ENCODE assay signal across 10 cellular contexts in the genomic region with DNA sequence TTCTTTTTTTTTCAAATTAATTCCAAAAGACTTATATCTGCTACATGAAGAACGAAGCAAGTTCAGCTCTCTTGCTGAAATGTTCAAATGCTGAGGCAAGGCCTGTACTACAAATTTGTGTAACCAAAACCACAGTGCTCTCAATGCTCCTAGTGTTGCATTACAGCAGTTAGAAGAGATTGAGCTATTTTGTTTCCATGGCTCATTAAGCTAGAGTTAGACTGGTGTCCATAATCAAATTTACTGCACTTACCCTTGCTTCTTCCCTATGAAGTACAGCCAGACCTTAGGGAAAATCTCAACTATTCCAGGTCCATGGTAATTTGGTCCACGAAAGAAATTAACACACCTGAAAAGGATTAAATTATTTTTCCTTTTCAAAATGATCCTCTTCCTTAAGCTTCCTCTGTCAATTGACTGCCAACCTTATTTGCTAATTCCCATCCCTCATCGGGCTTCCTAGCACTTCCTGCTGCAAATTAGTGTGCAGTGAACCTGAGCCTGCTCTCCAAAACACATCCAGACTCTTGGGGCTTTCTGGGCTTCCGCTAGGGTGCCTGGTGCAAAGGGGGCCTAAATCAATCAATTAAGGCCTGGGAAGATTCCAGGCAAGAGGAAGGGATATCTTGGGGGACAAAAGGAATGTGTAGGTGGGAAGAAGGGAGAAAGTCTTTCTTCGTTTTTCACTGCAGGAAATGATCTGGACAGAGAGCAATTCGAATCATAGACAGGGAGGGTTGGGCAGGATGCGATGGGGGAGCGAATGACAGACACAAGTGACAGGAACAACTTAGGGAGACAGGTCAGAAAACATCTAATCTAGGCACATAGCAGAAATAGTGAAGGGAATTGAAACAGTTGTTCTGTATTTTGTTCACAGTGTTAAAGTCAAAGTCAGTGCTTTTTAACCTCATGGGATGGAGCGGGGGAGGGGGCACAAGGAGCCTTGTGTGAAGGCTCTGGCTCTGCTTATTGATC.
DNase-seq lines count a peak whose midpoint lies in the region; ATAC-seq and TF ChIP-seq lines count a peak whose summit lies in the region.
"Had no signal": no experiment of that assay in that cellular context is flagged by ENCODE, and none has a peak within 500 bp of the region (broad histone marks: within the 10 kb centered on the region; RNA-seq: fewer than 3 reads in every experiment).

No MANE protein-coding gene starts in this region.

- H3K36me3 Mint-ChIP-seq in WTC11, result no peaks in the 10 kb centered on the region
- H3K36me3 Mint-ChIP-seq in chondrocyte (ENCODE audit: low read depth), result no peaks in the 10 kb centered on the region
- peaks cover 7% of the 10 kb centered on the region for H3K36me3 Mint-ChIP-seq in mesothelial cell of epicardium

- H4K20me1 ChIP-seq in BLaER1 treated with 17β-estradiol and CSF1 and Interleukin-3, amounts not matched to agents 10 nM and 100 nM, result no peaks in the 10 kb centered on the region

- H3K36me3 ChIP-seq in BLaER1 treated with 17β-estradiol and CSF1 and Interleukin-3, amounts not matched to agents 10 nM and 100 nM, result no peaks in the 10 kb centered on the region
- no peaks in the 10 kb centered on the region for H3K36me3 ChIP-seq in lower lobe of right lung
- H3K36me3 ChIP-seq: ovary had no signal

- H3K4me3 Mint-ChIP-seq in WTC11, result no peak overlapping the region
- no peak overlapping the region for H3K4me3 Mint-ChIP-seq in chondrocyte (ENCODE audit: unreplicated experiment)
- H3K4me3 Mint-ChIP-seq in mesothelial cell of epicardium, result no peak overlapping the region

- no peak overlapping the region for H3K4me3 ChIP-seq in BLaER1 treated with 17β-estradiol and CSF1 and Interleukin-3, amounts not matched to agents 10 nM and 100 nM
- H3K4me3 ChIP-seq in lower lobe of right lung, result no peak overlapping the region
- H3K4me3 ChIP-seq: ovary had no signal

- POLR2A ChIA-PET in HEK293T (lab: Yijun Ruan, JAX), result interaction anchor here (1.1 kb wide), 1 partner anchor 89 kb away, joined by 3 read pairs; no protein-coding TSS in a partner anchor
- POLR2A ChIA-PET in WTC11 (lab: Charles Lee), result no interaction called here

- CTCF ChIA-PET in HEK293T (lab: Yijun Ruan, JAX), result no interaction called here
- CTCF ChIA-PET in WTC11 (lab: Charles Lee), result no interaction called here

- H3K27ac ChIP-seq in BLaER1 treated with 17β-estradiol and CSF1 and Interleukin-3, amounts not matched to agents 10 nM and 100 nM, result peak overlapping the region in 9 of 11 experiments; percentile 15 to 84 (median 74); a peak in 12 of 22 replicates
- peak overlapping the region; percentile 83 for H3K27ac ChIP-seq in lower lobe of right lung

- H3K27ac Mint-ChIP-seq in WTC11, result no peak overlapping the region
- no peak overlapping the region for H3K27ac Mint-ChIP-seq in chondrocyte (ENCODE audit: unreplicated experiment)
- no peak overlapping the region for H3K27ac Mint-ChIP-seq in mesothelial cell of epicardium

- H3K9ac ChIP-seq in BLaER1 treated with 17β-estradiol and CSF1 and Interleukin-3, amounts not matched to agents 10 nM and 100 nM, result peak overlapping the region in 1 of 11 experiments; percentile 10; a peak in 1 of 22 replicates

- no peaks in the 10 kb centered on the region; a peak in 1 of 22 replicates for H3K9me3 ChIP-seq in BLaER1 treated with 17β-estradiol and CSF1 and Interleukin-3, amounts not matched to agents 10 nM and 100 nM (replicated peaks in 1 of 11)
- no peaks in the 10 kb centered on the region for H3K9me3 ChIP-seq in lower lobe of right lung
- H3K9me3 ChIP-seq: ovary had no signal

- DNase-seq in HEK293T (ENCODE audit: extremely low spot score) (no peak), WTC11 (ENCODE audit: low spot score) (peak; percentile 17), lower lobe of right lung (no peak), chondrocyte (ENCODE audit: low spot score) (no peak), mesothelial cell of epicardium (ENCODE audit: low spot score in 2 of 2, unreplicated experiment in 2 of 2) (no peak)
- DNase-seq: NCI-H446 treated with DMSO at 0.1 percent for 48 hours had no signal

- H3K4me1 ChIP-seq in BLaER1 treated with 17β-estradiol and CSF1 and Interleukin-3, amounts not matched to agents 10 nM and 100 nM, result peaks cover 31 to 66% (median 44%) of the 10 kb centered on the region in 10 experiments
- H3K4me1 ChIP-seq in lower lobe of right lung, result peaks cover 41% of the 10 kb centered on the region

- no peak for TF ChIP-seq CTCF in WTC11 (IDR thresholded peaks at IDR 0.05)
- TF ChIP-seq CTCF in lower lobe of right lung (IDR thresholded peaks at IDR 0.05), result no peak
- TF ChIP-seq CTCF in chondrocyte (IDR thresholded peaks at IDR 0.05), result no peak
- TF ChIP-seq CTCF in mesothelial cell of epicardium (IDR thresholded peaks at IDR 0.05; ENCODE audit: unreplicated experiment), result no peak

- ATAC-seq in WTC11 (peak; percentile 14), lower lobe of right lung (no peak), GM18870 (IDR thresholded peaks at IDR 0.05; ENCODE audit: unreplicated experiment) (no peak), GM21360 (IDR thresholded peaks at IDR 0.05; ENCODE audit: unreplicated experiment) (no peak)

- H3K4me1 Mint-ChIP-seq in WTC11 (no peaks in the 10 kb centered on the region), chondrocyte (ENCODE audit: low read depth) (no peaks in the 10 kb centered on the region), mesothelial cell of epicardium (no peaks in the 10 kb centered on the region)

- H3K27me3 Mint-ChIP-seq in WTC11 (ENCODE audit: low read depth) (no peaks in the 10 kb centered on the region), chondrocyte (ENCODE audit: low read depth) (no peaks in the 10 kb centered on the region), mesothelial cell of epicardium (ENCODE audit: low read depth) (no peaks in the 10 kb centered on the region)

- no peaks in the 10 kb centered on the region for H3K9me3 Mint-ChIP-seq in WTC11
- H3K9me3 Mint-ChIP-seq in chondrocyte (ENCODE audit: low read depth), result no peaks in the 10 kb centered on the region
- H3K9me3 Mint-ChIP-seq in mesothelial cell of epicardium, result peaks cover 4% of the 10 kb centered on the region

- intact Hi-C loops in lower lobe of right lung (cut with DNase I), result no loop called here

- no peaks in the 10 kb centered on the region for H3K27me3 ChIP-seq in BLaER1 treated with 17β-estradiol and CSF1 and Interleukin-3, amounts not matched to agents 10 nM and 100 nM
- H3K27me3 ChIP-seq in lower lobe of right lung (ENCODE audit: low read depth), result no peaks in the 10 kb centered on the region
- H3K27me3 ChIP-seq: ovary had no signal

- H3K4me2 ChIP-seq in BLaER1 treated with 17β-estradiol and CSF1 and Interleukin-3, amounts not matched to agents 10 nM and 100 nM, result peak overlapping the region; percentile 73 to 92 (median 85)

TF ChIP-seq in HEK293T, 16 proteins besides CTCF, POLR2A, EP300 and RAD21:
- TF ChIP-seq PKNOX1 (IDR thresholded peaks at IDR 0.05), result peak; percentile 49; the same call in 1 of the 2 replicates
- no peak for TF ChIP-seq CTBP1 (IDR thresholded peaks at IDR 0.05; ENCODE audit: borderline replicate concordance)
- no peak for TF ChIP-seq BHLHE40 (IDR thresholded peaks at IDR 0.05; ENCODE audit: borderline replicate concordance)

TF ChIP-seq in WTC11, 78 proteins besides CTCF, POLR2A, EP300 and RAD21:
- no peak for TF ChIP-seq ZNF121 (CRISPR knock-in tag; IDR thresholded peaks at IDR 0.05)
- TF ChIP-seq JAZF1 (CRISPR knock-in tag; IDR thresholded peaks at IDR 0.05), result no peak
- TF ChIP-seq CBFB (CRISPR knock-in tag; IDR thresholded peaks at IDR 0.05; ENCODE audit: low read depth), result no peak
- TF ChIP-seq ZNF263 (CRISPR knock-in tag; IDR thresholded peaks at IDR 0.05; ENCODE audit: low read depth), result no peak
- TF ChIP-seq NR1H2 (CRISPR knock-in tag; IDR thresholded peaks at IDR 0.05), result no peak
- no peak for TF ChIP-seq ETV6 (CRISPR knock-in tag; IDR thresholded peaks at IDR 0.05)
- no peak for TF ChIP-seq HMGA2 (CRISPR knock-in tag; IDR thresholded peaks at IDR 0.05)
- TF ChIP-seq TEAD1 (CRISPR knock-in tag; IDR thresholded peaks at IDR 0.05), result no peak
- TF ChIP-seq ZNF416 (CRISPR knock-in tag; IDR thresholded peaks at IDR 0.05), result no peak
